Comparison of ENCODE assay signal across 1 cellular context in genomic region chr6:4603291-4603690, GRCh38.
A peak's percentile ranks its signal among the peaks of the same experiment; 100 is the strongest.
TF ChIP-seq lines count a peak whose summit lies in the region.

No MANE protein-coding gene starts in this region.

TF ChIP-seq in K562, 482 proteins besides CTCF, POLR2A, EP300 and RAD21 (continued from another document and continues in another):
- TF ChIP-seq ZBTB11 (CRISPR knock-in tag; IDR thresholded peaks at IDR 0.05) (no peak), HOMEZ (CRISPR knock-in tag; IDR thresholded peaks at IDR 0.05) (no peak), ZNF407 (IDR thresholded peaks at IDR 0.05; ENCODE audit: low read depth) (no peak), ZNF165 (CRISPR knock-in tag; IDR thresholded peaks at IDR 0.05; ENCODE audit: borderline replicate concordance) (no peak), ZNF398 (CRISPR knock-in tag; IDR thresholded peaks at IDR 0.05) (no peak), JUN (IDR thresholded peaks at IDR 0.05; ENCODE audit: borderline replicate concordance, low read depth, low read length) (peak; percentile 35; the same call in 1 of the 2 replicates), JUN (CRISPR knock-in tag; IDR thresholded peaks at IDR 0.05; ENCODE audit: borderline replicate concordance) (no peak), ATF6 (CRISPR knock-in tag; IDR thresholded peaks at IDR 0.05) (no peak), ZNF512 (tag; IDR thresholded peaks at IDR 0.05) (no peak), ATF3 (IDR thresholded peaks at IDR 0.05) (peak; percentile 51; the same call in 1 of the 2 replicates), ATF3 (CRISPR knock-in tag; conservative IDR thresholded peaks at IDR 0.05) (no peak), ZNF263 (CRISPR knock-in tag; IDR thresholded peaks at IDR 0.05; ENCODE audit: borderline replicate concordance) (no peak), POLR2B (IDR thresholded peaks at IDR 0.05; ENCODE audit: low read depth, partially characterized antibody) (no peak), E2F8 (IDR thresholded peaks at IDR 0.05; ENCODE audit: low read depth, partially characterized antibody) (no peak), CREB3 (tag; conservative IDR thresholded peaks at IDR 0.05; ENCODE audit: low read depth) (no peak), VEZF1 (CRISPR knock-in tag; IDR thresholded peaks at IDR 0.05) (no peak), ETS2 (tag; IDR thresholded peaks at IDR 0.05; ENCODE audit: borderline replicate concordance, poor library complexity, severe bottlenecking) (no peak), DEAF1 (CRISPR knock-in tag; IDR thresholded peaks at IDR 0.05) (no peak), ZNF175 (CRISPR knock-in tag; IDR thresholded peaks at IDR 0.05; ENCODE audit: low read depth) (no peak)
